ENCODE assay signal across 2 cellular contexts in the genomic region with DNA sequence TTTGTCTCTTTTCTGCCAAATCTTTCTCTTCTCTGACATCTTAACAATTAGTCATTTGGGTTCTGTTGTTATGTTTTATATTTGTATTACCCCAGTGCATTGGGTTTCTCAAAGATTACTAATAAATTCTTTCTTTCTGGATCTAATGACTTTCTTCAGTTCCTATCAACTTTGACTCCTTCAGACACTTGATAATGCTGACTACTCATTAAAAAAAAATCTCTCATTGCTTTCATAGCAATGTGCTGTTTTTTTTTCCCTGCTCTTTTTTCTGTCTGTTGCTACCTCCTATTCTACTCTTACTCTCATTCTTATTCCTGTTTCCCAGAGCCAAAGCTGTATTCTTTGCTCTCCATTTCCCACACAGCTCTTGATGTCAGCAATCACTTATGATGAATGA.
TF ChIP-seq lines count a peak whose summit lies in the region.

No MANE protein-coding gene starts in this region.

TF ChIP-seq in GM23338, 12 proteins besides CTCF, POLR2A, EP300 and RAD21 (continues in another document):
- TF ChIP-seq POLR2AphosphoS5 (IDR thresholded peaks at IDR 0.05; ENCODE audit: low read depth) (no peak), EZH2phosphoT487 (IDR thresholded peaks at IDR 0.05; ENCODE audit: unreplicated experiment) (no peak), NANOG (IDR thresholded peaks at IDR 0.05; ENCODE audit: borderline replicate concordance) (no peak), STAT1 (IDR thresholded peaks at IDR 0.05; ENCODE audit: unreplicated experiment) (no peak), ZNF331 (CRISPR knock-in tag; IDR thresholded peaks at IDR 0.05; ENCODE audit: low read depth) (no peak), ZNF114 (CRISPR knock-in tag; IDR thresholded peaks at IDR 0.05) (no peak), JUNB (IDR thresholded peaks at IDR 0.05; ENCODE audit: unreplicated experiment) (no peak)
- TF ChIP-seq, protein P1, sequence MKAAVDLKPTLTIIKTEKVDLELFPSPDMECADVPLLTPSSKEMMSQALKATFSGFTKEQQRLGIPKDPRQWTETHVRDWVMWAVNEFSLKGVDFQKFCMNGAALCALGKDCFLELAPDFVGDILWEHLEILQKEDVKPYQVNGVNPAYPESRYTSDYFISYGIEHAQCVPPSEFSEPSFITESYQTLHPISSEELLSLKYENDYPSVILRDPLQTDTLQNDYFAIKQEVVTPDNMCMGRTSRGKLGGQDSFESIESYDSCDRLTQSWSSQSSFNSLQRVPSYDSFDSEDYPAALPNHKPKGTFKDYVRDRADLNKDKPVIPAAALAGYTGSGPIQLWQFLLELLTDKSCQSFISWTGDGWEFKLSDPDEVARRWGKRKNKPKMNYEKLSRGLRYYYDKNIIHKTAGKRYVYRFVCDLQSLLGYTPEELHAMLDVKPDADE (IDR thresholded peaks at IDR 0.05): no peak
- TF ChIP-seq, protein P2, sequence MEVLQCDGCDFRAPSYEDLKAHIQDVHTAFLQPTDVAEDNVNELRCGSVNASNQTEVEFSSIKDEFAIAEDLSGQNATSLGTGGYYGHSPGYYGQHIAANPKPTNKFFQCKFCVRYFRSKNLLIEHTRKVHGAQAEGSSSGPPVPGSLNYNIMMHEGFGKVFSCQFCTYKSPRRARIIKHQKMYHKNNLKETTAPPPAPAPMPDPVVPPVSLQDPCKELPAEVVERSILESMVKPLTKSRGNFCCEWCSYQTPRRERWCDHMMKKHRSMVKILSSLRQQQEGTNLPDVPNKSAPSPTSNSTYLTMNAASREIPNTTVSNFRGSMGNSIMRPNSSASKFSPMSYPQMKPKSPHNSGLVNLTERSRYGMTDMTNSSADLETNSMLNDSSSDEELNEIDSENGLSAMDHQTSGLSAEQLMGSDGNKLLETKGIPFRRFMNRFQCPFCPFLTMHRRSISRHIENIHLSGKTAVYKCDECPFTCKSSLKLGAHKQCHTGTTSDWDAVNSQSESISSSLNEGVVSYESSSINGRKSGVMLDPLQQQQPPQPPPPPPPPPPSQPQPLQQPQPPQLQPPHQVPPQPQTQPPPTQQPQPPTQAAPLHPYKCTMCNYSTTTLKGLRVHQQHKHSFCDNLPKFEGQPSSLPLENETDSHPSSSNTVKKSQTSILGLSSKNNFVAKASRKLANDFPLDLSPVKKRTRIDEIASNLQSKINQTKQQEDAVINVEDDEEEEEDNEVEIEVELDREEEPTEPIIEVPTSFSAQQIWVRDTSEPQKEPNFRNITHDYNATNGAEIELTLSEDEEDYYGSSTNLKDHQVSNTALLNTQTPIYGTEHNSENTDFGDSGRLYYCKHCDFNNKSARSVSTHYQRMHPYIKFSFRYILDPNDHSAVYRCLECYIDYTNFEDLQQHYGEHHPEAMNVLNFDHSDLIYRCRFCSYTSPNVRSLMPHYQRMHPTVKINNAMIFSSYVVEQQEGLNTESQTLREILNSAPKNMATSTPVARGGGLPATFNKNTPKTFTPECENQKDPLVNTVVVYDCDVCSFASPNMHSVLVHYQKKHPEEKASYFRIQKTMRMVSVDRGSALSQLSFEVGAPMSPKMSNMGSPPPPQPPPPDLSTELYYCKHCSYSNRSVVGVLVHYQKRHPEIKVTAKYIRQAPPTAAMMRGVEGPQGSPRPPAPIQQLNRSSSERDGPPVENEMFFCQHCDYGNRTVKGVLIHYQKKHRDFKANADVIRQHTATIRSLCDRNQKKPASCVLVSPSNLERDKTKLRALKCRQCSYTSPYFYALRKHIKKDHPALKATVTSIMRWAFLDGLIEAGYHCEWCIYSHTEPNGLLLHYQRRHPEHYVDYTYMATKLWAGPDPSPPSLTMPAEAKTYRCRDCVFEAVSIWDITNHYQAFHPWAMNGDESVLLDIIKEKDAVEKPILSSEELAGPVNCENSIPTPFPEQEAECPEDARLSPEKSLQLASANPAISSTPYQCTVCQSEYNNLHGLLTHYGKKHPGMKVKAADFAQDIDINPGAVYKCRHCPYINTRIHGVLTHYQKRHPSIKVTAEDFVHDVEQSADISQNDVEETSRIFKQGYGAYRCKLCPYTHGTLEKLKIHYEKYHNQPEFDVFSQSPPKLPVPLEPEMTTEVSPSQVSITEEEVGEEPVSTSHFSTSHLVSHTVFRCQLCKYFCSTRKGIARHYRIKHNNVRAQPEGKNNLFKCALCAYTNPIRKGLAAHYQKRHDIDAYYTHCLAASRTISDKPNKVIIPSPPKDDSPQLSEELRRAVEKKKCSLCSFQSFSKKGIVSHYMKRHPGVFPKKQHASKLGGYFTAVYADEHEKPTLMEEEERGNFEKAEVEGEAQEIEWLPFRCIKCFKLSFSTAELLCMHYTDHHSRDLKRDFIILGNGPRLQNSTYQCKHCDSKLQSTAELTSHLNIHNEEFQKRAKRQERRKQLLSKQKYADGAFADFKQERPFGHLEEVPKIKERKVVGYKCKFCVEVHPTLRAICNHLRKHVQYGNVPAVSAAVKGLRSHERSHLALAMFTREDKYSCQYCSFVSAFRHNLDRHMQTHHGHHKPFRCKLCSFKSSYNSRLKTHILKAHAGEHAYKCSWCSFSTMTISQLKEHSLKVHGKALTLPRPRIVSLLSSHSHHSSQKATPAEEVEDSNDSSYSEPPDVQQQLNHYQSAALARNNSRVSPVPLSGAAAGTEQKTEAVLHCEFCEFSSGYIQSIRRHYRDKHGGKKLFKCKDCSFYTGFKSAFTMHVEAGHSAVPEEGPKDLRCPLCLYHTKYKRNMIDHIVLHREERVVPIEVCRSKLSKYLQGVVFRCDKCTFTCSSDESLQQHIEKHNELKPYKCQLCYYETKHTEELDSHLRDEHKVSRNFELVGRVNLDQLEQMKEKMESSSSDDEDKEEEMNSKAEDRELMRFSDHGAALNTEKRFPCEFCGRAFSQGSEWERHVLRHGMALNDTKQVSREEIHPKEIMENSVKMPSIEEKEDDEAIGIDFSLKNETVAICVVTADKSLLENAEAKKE (CRISPR knock-in tag; IDR thresholded peaks at IDR 0.05): no peak
- TF ChIP-seq, protein P3, sequence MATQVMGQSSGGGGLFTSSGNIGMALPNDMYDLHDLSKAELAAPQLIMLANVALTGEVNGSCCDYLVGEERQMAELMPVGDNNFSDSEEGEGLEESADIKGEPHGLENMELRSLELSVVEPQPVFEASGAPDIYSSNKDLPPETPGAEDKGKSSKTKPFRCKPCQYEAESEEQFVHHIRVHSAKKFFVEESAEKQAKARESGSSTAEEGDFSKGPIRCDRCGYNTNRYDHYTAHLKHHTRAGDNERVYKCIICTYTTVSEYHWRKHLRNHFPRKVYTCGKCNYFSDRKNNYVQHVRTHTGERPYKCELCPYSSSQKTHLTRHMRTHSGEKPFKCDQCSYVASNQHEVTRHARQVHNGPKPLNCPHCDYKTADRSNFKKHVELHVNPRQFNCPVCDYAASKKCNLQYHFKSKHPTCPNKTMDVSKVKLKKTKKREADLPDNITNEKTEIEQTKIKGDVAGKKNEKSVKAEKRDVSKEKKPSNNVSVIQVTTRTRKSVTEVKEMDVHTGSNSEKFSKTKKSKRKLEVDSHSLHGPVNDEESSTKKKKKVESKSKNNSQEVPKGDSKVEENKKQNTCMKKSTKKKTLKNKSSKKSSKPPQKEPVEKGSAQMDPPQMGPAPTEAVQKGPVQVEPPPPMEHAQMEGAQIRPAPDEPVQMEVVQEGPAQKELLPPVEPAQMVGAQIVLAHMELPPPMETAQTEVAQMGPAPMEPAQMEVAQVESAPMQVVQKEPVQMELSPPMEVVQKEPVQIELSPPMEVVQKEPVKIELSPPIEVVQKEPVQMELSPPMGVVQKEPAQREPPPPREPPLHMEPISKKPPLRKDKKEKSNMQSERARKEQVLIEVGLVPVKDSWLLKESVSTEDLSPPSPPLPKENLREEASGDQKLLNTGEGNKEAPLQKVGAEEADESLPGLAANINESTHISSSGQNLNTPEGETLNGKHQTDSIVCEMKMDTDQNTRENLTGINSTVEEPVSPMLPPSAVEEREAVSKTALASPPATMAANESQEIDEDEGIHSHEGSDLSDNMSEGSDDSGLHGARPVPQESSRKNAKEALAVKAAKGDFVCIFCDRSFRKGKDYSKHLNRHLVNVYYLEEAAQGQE (IDR thresholded peaks at IDR 0.05; ENCODE audit: unreplicated experiment): no peak

TF ChIP-seq in H1, 55 proteins besides CTCF, POLR2A, EP300 and RAD21:
- TF ChIP-seq SIX5 (IDR thresholded peaks at IDR 0.05; ENCODE audit: low read depth, low read length): no peak
- TF ChIP-seq, protein P4, sequence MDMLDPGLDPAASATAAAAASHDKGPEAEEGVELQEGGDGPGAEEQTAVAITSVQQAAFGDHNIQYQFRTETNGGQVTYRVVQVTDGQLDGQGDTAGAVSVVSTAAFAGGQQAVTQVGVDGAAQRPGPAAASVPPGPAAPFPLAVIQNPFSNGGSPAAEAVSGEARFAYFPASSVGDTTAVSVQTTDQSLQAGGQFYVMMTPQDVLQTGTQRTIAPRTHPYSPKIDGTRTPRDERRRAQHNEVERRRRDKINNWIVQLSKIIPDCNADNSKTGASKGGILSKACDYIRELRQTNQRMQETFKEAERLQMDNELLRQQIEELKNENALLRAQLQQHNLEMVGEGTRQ (IDR thresholded peaks at IDR 0.05; ENCODE audit: low read length): no peak
- no peak for TF ChIP-seq JUND (IDR thresholded peaks at IDR 0.05; ENCODE audit: low read length)
- no peak for TF ChIP-seq YY1 (IDR thresholded peaks at IDR 0.05; ENCODE audit: low read depth, low read length)
- no peak for TF ChIP-seq PHF8 (conservative IDR thresholded peaks at IDR 0.05; ENCODE audit: low read depth, low read length)
- TF ChIP-seq JUN (IDR thresholded peaks at IDR 0.05; ENCODE audit: low read depth, low read length): no peak
- TF ChIP-seq TAF7 (optimal IDR thresholded peaks at IDR 0.05; ENCODE audit: borderline replicate concordance, low read depth, low read length): no peak
- no peak for TF ChIP-seq SIRT6 (IDR thresholded peaks at IDR 0.05; ENCODE audit: low read length)
- TF ChIP-seq GTF2F1 (IDR thresholded peaks at IDR 0.05; ENCODE audit: borderline replicate concordance, low read depth, low read length): no peak
- TF ChIP-seq KDM5A (IDR thresholded peaks at IDR 0.05; ENCODE audit: low read length): no peak
- no peak for TF ChIP-seq SP2 (IDR thresholded peaks at IDR 0.05; ENCODE audit: low read length)
